Comparison of ENCODE assay signal across 20 cellular contexts in the genomic region with DNA sequence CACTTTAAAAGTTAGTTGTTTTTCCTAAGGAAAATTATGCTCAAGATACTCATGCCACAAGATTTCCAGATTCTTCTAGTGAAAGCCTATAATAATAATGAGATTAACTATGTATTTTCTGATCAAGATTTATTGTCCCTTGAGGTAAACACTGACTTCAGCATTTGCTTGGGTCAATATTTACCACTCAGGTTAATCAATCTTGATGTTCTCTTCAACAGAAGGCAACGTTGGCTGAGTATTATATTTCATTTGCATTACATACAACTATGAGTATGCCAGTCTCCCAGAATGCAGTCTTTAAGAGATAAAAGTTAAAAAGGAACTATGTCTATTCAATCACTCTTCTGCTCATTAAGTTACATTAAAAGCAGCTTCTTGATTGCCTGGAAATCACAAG.
"Had no signal": no experiment of that assay in that cellular context is flagged by ENCODE, and none has a peak within 500 bp of the region (broad histone marks: within the 10 kb centered on the region; RNA-seq: fewer than 3 reads in every experiment).

No MANE protein-coding gene starts in this region.

- H3K9me3 Mint-ChIP-seq: naive thymus-derived CD8-positive, alpha-beta T cell; stimulated activated naive CD8-positive, alpha-beta T cell treated with anti-CD3 and anti-CD28 coated beads, Interleukin-15, Interleukin-2, amounts not matched to agents 100 ng/mL and 50 ng/mL, for 24 hours had no signal

- H3K4me3 ChIP-seq: esophagus squamous epithelium, gastroesophageal sphincter, mucosa of descending colon, right atrium auricular region, smooth muscle cell, tibial artery, upper lobe of left lung, vagina had no signal

- H3K27ac Mint-ChIP-seq: stimulated activated naive CD8-positive, alpha-beta T cell treated with anti-CD3 and anti-CD28 coated beads, Interleukin-15, Interleukin-2, amounts not matched to agents 100 ng/mL and 50 ng/mL, for 24 hours had no signal

- H3K4me1 ChIP-seq: esophagus squamous epithelium, gastroesophageal sphincter, right atrium auricular region, tibial artery, upper lobe of left lung, vagina had no signal

- DNase-seq: dermis blood vessel endothelial cell; esophagus squamous epithelium; foreskin fibroblast; glutamatergic neuron; kidney; left cardiac atrium; left ventricle myocardium superior; mucosa of descending colon; naive thymus-derived CD8-positive, alpha-beta T cell; stimulated activated CD4-positive, alpha-beta T cell treated with anti-CD3 and anti-CD28 coated beads, Interleukin-4, amount 100 ng/mL, for 1 hour; tibial artery; upper lobe of left lung had no signal

- H3K4me1 Mint-ChIP-seq: naive thymus-derived CD8-positive, alpha-beta T cell had no signal

- FAIRE-seq: colon, kidney had no signal

- H3K27me3 ChIP-seq: esophagus squamous epithelium, gastroesophageal sphincter, neutrophil, right atrium auricular region, tibial artery, upper lobe of left lung, vagina had no signal

- H3K9me3 ChIP-seq: esophagus squamous epithelium, mucosa of descending colon, neutrophil, right atrium auricular region, upper lobe of left lung, vagina had no signal

- H3K27ac ChIP-seq: esophagus squamous epithelium, gastroesophageal sphincter, neutrophil, right atrium auricular region, tibial artery, upper lobe of left lung, vagina had no signal

- H3K36me3 ChIP-seq: neutrophil, right atrium auricular region had no signal

- H3K4me2 ChIP-seq: smooth muscle cell had no signal

- ATAC-seq: gastroesophageal sphincter; left cardiac atrium; left ventricle myocardium superior; mucosa of descending colon; naive thymus-derived CD8-positive, alpha-beta T cell; stimulated activated memory B cell treated with anti-CD40 and anti-IgM and Interleukin-4, amounts not matched to agents 10 μg/mL and 1 μg/mL and 100 μg/mL, for 72 hours had no signal

- H3K4me3 Mint-ChIP-seq: naive thymus-derived CD8-positive, alpha-beta T cell; stimulated activated memory B cell treated with anti-CD40 and anti-IgM and Interleukin-4, amounts not matched to agents 10 μg/mL and 1 μg/mL and 100 μg/mL, for 72 hours; stimulated activated naive CD8-positive, alpha-beta T cell treated with anti-CD3 and anti-CD28 coated beads, Interleukin-15, Interleukin-2, amounts not matched to agents 100 ng/mL and 50 ng/mL, for 24 hours had no signal

- H3K27me3 Mint-ChIP-seq: naive thymus-derived CD8-positive, alpha-beta T cell; stimulated activated memory B cell treated with anti-CD40 and anti-IgM and Interleukin-4, amounts not matched to agents 10 μg/mL and 1 μg/mL and 100 μg/mL, for 72 hours; stimulated activated naive CD8-positive, alpha-beta T cell treated with anti-CD3 and anti-CD28 coated beads, Interleukin-15, Interleukin-2, amounts not matched to agents 100 ng/mL and 50 ng/mL, for 24 hours had no signal
